Comparison of ENCODE assay signal across 8 cellular contexts in the genomic region with DNA sequence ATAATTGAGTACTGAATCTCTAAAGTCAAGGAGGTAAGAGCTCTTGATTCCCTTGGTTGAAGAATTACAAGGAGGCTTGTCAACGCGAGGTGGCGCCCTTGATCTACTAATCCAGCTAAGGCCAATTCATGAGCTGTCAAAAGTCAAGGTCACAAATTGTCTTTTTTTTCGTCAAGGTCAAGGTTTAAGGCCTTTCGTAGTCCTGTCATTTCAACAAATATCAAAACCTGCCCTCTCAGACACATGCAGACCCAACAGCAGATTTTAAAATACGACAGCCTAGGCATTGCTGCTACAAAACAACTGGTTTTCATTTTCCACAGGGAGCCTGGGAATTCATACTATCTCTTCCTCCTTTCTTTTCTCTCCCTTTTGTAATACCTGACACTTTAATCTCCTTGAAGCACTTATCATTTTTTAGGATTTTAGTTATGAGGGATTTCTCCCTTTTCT. TPM values are rescaled to one million over a fixed set of nuclear protein-coding genes. Genes with fewer than 3 reads are reported as not detected.
A peak's percentile ranks its signal among the peaks of the same experiment; 100 is the strongest.
DNase-seq lines count a peak whose midpoint lies in the region; ATAC-seq and TF ChIP-seq lines count a peak whose summit lies in the region.

No MANE protein-coding gene starts in this region.

- WGBS in esophagus squamous epithelium, 2 donors: 1 to 2% methylated on average over 6 of the region's 6 CpGs

- H3K4me1 Mint-ChIP-seq in activated T-cell treated with anti-CD3 and anti-CD28 coated beads, Interleukin-2, amount 50 U/mL, for 24 hours (ENCODE audit: low read depth): peaks cover 27% of the 10 kb centered on the region
- H3K4me1 Mint-ChIP-seq in neural progenitor cell: peaks cover 9% of the 10 kb centered on the region

- H3K27ac Mint-ChIP-seq in activated T-cell treated with anti-CD3 and anti-CD28 coated beads, Interleukin-2, amount 50 U/mL, for 24 hours: no peak overlapping the region
- no peak overlapping the region for H3K27ac Mint-ChIP-seq in neural progenitor cell

- intact Hi-C loops in PC-9 (cut with micrococcal nuclease; ENCODE audit: unreplicated experiment): loop anchor here (1.0 to 10.0 kb wide), 8 partner anchors 380 to 1658 kb away; a partner anchor contains a TSS
- intact Hi-C loops in esophagus squamous epithelium (cut with DNase I): loop anchor here (10.0 kb wide), 1 partner anchor 818 kb away; no protein-coding TSS in a partner anchor

- H3K79me2 ChIP-seq in PC-9 (ENCODE audit: low read depth) (no peaks in the 10 kb centered on the region), neural progenitor cell (ENCODE audit: low read depth) (no peaks in the 10 kb centered on the region)

- no TSS peak for BruUV-seq in PC-9 (replicated peaks; lab: Mats Ljungman, UMichigan)

- no peak overlapping the region for H3K4me3 ChIP-seq in PC-9
- no peak overlapping the region for H3K4me3 ChIP-seq in esophagus squamous epithelium
- no peak overlapping the region for H3K4me3 ChIP-seq in neural progenitor cell

- H3K9ac ChIP-seq in neural progenitor cell: no peak overlapping the region

- no peaks in the 10 kb centered on the region for H3K9me3 ChIP-seq in PC-9 (ENCODE audit: insufficient read depth, low read depth)
- H3K9me3 ChIP-seq in esophagus squamous epithelium: no peaks in the 10 kb centered on the region
- no peaks in the 10 kb centered on the region for H3K9me3 ChIP-seq in neural progenitor cell (ENCODE audit: low read depth)

- DNase-seq in CD1c-positive myeloid dendritic cell (ENCODE audit: extremely low spot score) (peak; percentile 85), HUDEP-2 (lab: John Stamatoyannopoulos, UW; ENCODE audit: unreplicated experiment in 76 of 76) (peak in 66 of 76 experiments; percentile 2 to 81 (median 52)), PC-9 (peak; percentile 59 to 76), esophagus squamous epithelium (lab: John Stamatoyannopoulos, UW) (no peak), neural progenitor cell (ENCODE audit: low spot score) (peak; percentile 84), substantia nigra (lab: John Stamatoyannopoulos, UW) (peak in 42 of 49 donors; percentile 7 to 86 (median 58))
- DNase-seq in activated T-cell treated with anti-CD3 and anti-CD28 coated beads, Interleukin-2, amount 50 U/mL, for 24 hours: peak; percentile 88

- H3K36me3 ChIP-seq in PC-9 (ENCODE audit: low read depth): no peaks in the 10 kb centered on the region
- H3K36me3 ChIP-seq in esophagus squamous epithelium: no peaks in the 10 kb centered on the region
- H3K36me3 ChIP-seq in neural progenitor cell: no peaks in the 10 kb centered on the region

- no peak for TF ChIP-seq POLR2A in esophagus squamous epithelium (IDR thresholded peaks at IDR 0.05)

- peaks cover 86% of the 10 kb centered on the region for H3K27me3 Mint-ChIP-seq in activated T-cell treated with anti-CD3 and anti-CD28 coated beads, Interleukin-2, amount 50 U/mL, for 24 hours
- H3K27me3 Mint-ChIP-seq in neural progenitor cell (ENCODE audit: insufficient read depth, low read depth): peaks cover 85% of the 10 kb centered on the region

- H2AFZ ChIP-seq in PC-9 (no peak overlapping the region), neural progenitor cell (replicated peaks) (no peak overlapping the region)

- H3K4me2 ChIP-seq in PC-9 (peak overlapping the region; percentile 21; the same call in 1 of the 2 replicates), neural progenitor cell (no peak overlapping the region)

- H3K4me1 ChIP-seq in PC-9 (replicated peaks; ENCODE audit: insufficient read depth): no peaks in the 10 kb centered on the region
- H3K4me1 ChIP-seq in esophagus squamous epithelium: peaks cover 30 to 58% (median 44%) of the 10 kb centered on the region in 3 donors
- no peaks in the 10 kb centered on the region for H3K4me1 ChIP-seq in neural progenitor cell

- H3K27ac ChIP-seq in PC-9 (no peak overlapping the region), esophagus squamous epithelium (no peak overlapping the region), neural progenitor cell (no peak overlapping the region), substantia nigra (ENCODE audit: low read depth, low read length, poor library complexity, severe bottlenecking) (no peak overlapping the region)

- POLR2A ChIA-PET in PC-9 (lab: Charles Lee; ENCODE audit: unreplicated experiment): interaction anchor here (0.5 to 0.6 kb wide), 2 partner anchors 549 to 750 kb away, joined by 3 to 4 read pairs; no protein-coding TSS in a partner anchor

- H4K20me1 ChIP-seq in PC-9 (ENCODE audit: insufficient read depth) (no peaks in the 10 kb centered on the region), neural progenitor cell (ENCODE audit: low read depth) (peaks cover 80% of the 10 kb centered on the region)

- no peaks in the 10 kb centered on the region for H3K36me3 Mint-ChIP-seq in activated T-cell treated with anti-CD3 and anti-CD28 coated beads, Interleukin-2, amount 50 U/mL, for 24 hours (ENCODE audit: low read depth)
- H3K36me3 Mint-ChIP-seq in neural progenitor cell: no peaks in the 10 kb centered on the region

- TF ChIP-seq CTCF in PC-9 (conservative IDR thresholded peaks at IDR 0.05) (peak; percentile 99), esophagus squamous epithelium (IDR thresholded peaks at IDR 0.05) (peak; percentile 51 to 80 (median 70)), neural progenitor cell (IDR thresholded peaks at IDR 0.05) (peak; percentile 90)

- CTCF ChIA-PET in PC-9 (lab: Charles Lee): interaction anchor here (0.5 to 2.2 kb wide), 28 partner anchors 10 to 978 kb away, joined by 3 to 23 read pairs (median 4); no protein-coding TSS in a partner anchor

- H3F3A ChIP-seq in PC-9 (ENCODE audit: insufficient read depth, low read depth) (peaks cover 19% of the 10 kb centered on the region; the same call in 1 of the 2 replicates), neural progenitor cell (ENCODE audit: low read depth) (peaks cover 16% of the 10 kb centered on the region)

- H3K27me3 ChIP-seq in PC-9 (ENCODE audit: insufficient read depth, low read depth): peaks cover 13% of the 10 kb centered on the region; the same call in 1 of the 2 replicates
- peaks cover 41 to 100% (median 70%) of the 10 kb centered on the region in 4 donors for H3K27me3 ChIP-seq in esophagus squamous epithelium
- H3K27me3 ChIP-seq in neural progenitor cell: peaks cover 100% of the 10 kb centered on the region

- no peak overlapping the region for H3K4me3 Mint-ChIP-seq in activated T-cell treated with anti-CD3 and anti-CD28 coated beads, Interleukin-2, amount 50 U/mL, for 24 hours
- H3K4me3 Mint-ChIP-seq in neural progenitor cell: no peak overlapping the region

- no peaks in the 10 kb centered on the region for H3K9me3 Mint-ChIP-seq in activated T-cell treated with anti-CD3 and anti-CD28 coated beads, Interleukin-2, amount 50 U/mL, for 24 hours
- H3K9me3 Mint-ChIP-seq in neural progenitor cell: peaks cover 3% of the 10 kb centered on the region

- ATAC-seq in GM19023 (IDR thresholded peaks at IDR 0.05; ENCODE audit: unreplicated experiment): no peak

- H3K9me2 ChIP-seq in PC-9 (ENCODE audit: insufficient read depth): no peaks in the 10 kb centered on the region

RNA-seq across cellular contexts. Expression of a gene that starts 3.6 kb away (rescaled TPM):
- total RNA-seq in PC-9 (2021): 0.35 and 0.40 TPM in 2 replicates
- total RNA-seq in esophagus squamous epithelium: not detected
- total RNA-seq in neural progenitor cell (ENCODE audit: low replicate concordance): not detected in 2 replicates

RNA-seq across cellular contexts. Expression of a gene that starts 11.3 kb away (rescaled TPM):
- total RNA-seq in PC-9 (2021) (0.26 and 0.43 TPM in 2 replicates), esophagus squamous epithelium (not detected), neural progenitor cell (ENCODE audit: low replicate concordance) (not detected in 2 replicates)

RNA-seq across cellular contexts. Expression of a gene that starts 22.2 kb away (rescaled TPM):
- not detected in 2 replicates for total RNA-seq in PC-9 (2021)
- not detected for total RNA-seq in esophagus squamous epithelium
- total RNA-seq in neural progenitor cell (ENCODE audit: low replicate concordance): not detected in 2 replicates

RNA-seq across cellular contexts. Expression of a gene that starts 31.0 kb away (rescaled TPM):
- total RNA-seq in PC-9 (2021) (1.9 and 2.5 TPM in 2 replicates), esophagus squamous epithelium (1 to 10 TPM in 1 of 4 donors, under 1 TPM in 1, not detected in 2; 0.57 to 1.1 TPM), neural progenitor cell (ENCODE audit: low replicate concordance) (not detected in 2 replicates)

RNA-seq across cellular contexts. Expression of a gene that starts 39.8 kb away (rescaled TPM):
- not detected in 2 replicates for total RNA-seq in PC-9 (2021)
- total RNA-seq in esophagus squamous epithelium: under 1 TPM; 0.23 to 0.76 (median 0.48) TPM
- total RNA-seq in neural progenitor cell (ENCODE audit: low replicate concordance): not detected in 2 replicates
